ENCODE assay signal across 11 cellular contexts in genomic region chr2:113181491-113182051, GRCh38. TPM values are rescaled to one million over a fixed set of nuclear protein-coding genes. Genes with fewer than 3 reads are reported as not detected.
DNase-seq lines count a peak whose midpoint lies in the region; ATAC-seq, FAIRE-seq and TF ChIP-seq lines count a peak whose summit lies in the region.
"Had no signal": no experiment of that assay in that cellular context is flagged by ENCODE, and none has a peak within 500 bp of the region (broad histone marks: within the 10 kb centered on the region; RNA-seq: fewer than 3 reads in every experiment).

No MANE protein-coding gene starts in this region.

- peak; percentile 77 for ATAC-seq in K562
- ATAC-seq in natural killer cell treated with Interleukin-12 subunit alpha and Interleukin-12 subunit beta and Interleukin-15 and Interleukin-18, amount 100 ng/mL, for 72 hours: no peak
- no peak for ATAC-seq in GM19023 (IDR thresholded peaks at IDR 0.05; ENCODE audit: unreplicated experiment)
- ATAC-seq in GM19324 (IDR thresholded peaks at IDR 0.05; ENCODE audit: low FRiP score, unreplicated experiment): no peak
- no peak for ATAC-seq in left ventricle myocardium superior

- no peak for TF ChIP-seq EP300 in K562 (IDR thresholded peaks at IDR 0.05; ENCODE audit: low read length)

- POLR2A ChIA-PET in CD4-positive, alpha-beta memory T cell (lab: Charles Lee; ENCODE audit: partially characterized antibody): interaction anchor here (1.1 to 4.4 kb wide), 8 partner anchors 9 to 44 kb away, joined by 4 to 47 read pairs (median 6); partner anchors contain the start of gene PSD4
- POLR2A ChIA-PET in K562 (lab: Yijun Ruan, JAX): interaction anchor here (0.6 to 0.8 kb wide), 3 partner anchors 10 to 16 kb away, joined by 3 to 4 read pairs (median 3); no protein-coding TSS in a partner anchor

- peak overlapping the region in 1 of 2 donors; percentile 7 for H3K4me3 ChIP-seq in CD4-positive, alpha-beta memory T cell (ENCODE audit: low read length in 2 of 2)
- peak overlapping the region; percentile 15; the same call in 1 of the 2 replicates for H3K4me3 ChIP-seq in Jurkat, Clone E6-1 (ENCODE audit: low read length)
- H3K4me3 ChIP-seq in K562: no peak overlapping the region

- 58% methylated on average over 4 of the region's 4 CpGs for WGBS in K562 (ENCODE audit: insufficient coverage, low coverage, missing lambda C conversion rate)

- no peaks in the 10 kb centered on the region for H3K9me3 ChIP-seq in CD4-positive, alpha-beta memory T cell (ENCODE audit: control insufficient read depth in 1 of 2, low read length in 2 of 2)
- no peaks in the 10 kb centered on the region for H3K9me3 ChIP-seq in K562 (replicated peaks; ENCODE audit: control insufficient read depth, insufficient read depth, low read depth, low read length)

- H3K9me3 Mint-ChIP-seq in CD4-positive, alpha-beta memory T cell: no peaks in the 10 kb centered on the region
- H3K9me3 Mint-ChIP-seq in natural killer cell treated with Interleukin-12 subunit alpha and Interleukin-12 subunit beta and Interleukin-15 and Interleukin-18, amount 100 ng/mL, for 72 hours: no peaks in the 10 kb centered on the region

- no peak for FAIRE-seq in K562 (lab: Jason Lieb, UNC)

- CTCF ChIA-PET in CD4-positive, alpha-beta memory T cell (lab: Charles Lee; ENCODE audit: partially characterized antibody): interaction anchor here (0.9 to 15.5 kb wide), 9 partner anchors 9 to 189 kb away, joined by 3 to 236 read pairs (median 4); no protein-coding TSS in a partner anchor
- CTCF ChIA-PET in K562 (lab: Yijun Ruan, JAX; ENCODE audit: low intra/inter-chr PET ratio): no interaction called here

- peak overlapping the region; percentile 70 to 94 (median 91) for H3K27ac Mint-ChIP-seq in CD4-positive, alpha-beta memory T cell
- H3K27ac Mint-ChIP-seq in natural killer cell treated with Interleukin-12 subunit alpha and Interleukin-12 subunit beta and Interleukin-15 and Interleukin-18, amount 100 ng/mL, for 72 hours: peak overlapping the region; percentile 75 to 84

- TF ChIP-seq CTCF in K562 (IDR thresholded peaks at IDR 0.05 in 2 of 3, conservative IDR thresholded peaks at IDR 0.05 in 1 of 3; ENCODE audit: insufficient read depth in 2 of 3, low read depth in 1 of 3, low read length in 3 of 3): no peak

- no peak for TF ChIP-seq RAD21 in K562 (CRISPR knock-in tag; conservative IDR thresholded peaks at IDR 0.05 in 1 of 2, IDR thresholded peaks at IDR 0.05 in 1 of 2)

- H3K27me3 Mint-ChIP-seq in CD4-positive, alpha-beta memory T cell: no peaks in the 10 kb centered on the region
- no peaks in the 10 kb centered on the region for H3K27me3 Mint-ChIP-seq in natural killer cell treated with Interleukin-12 subunit alpha and Interleukin-12 subunit beta and Interleukin-15 and Interleukin-18, amount 100 ng/mL, for 72 hours

- no peaks in the 10 kb centered on the region; the same call in 2 of the 3 replicates for H3K79me2 ChIP-seq in K562 (ENCODE audit: control insufficient read depth, insufficient read depth, low read length)

- peak overlapping the region; percentile 5; the same call in 1 of the 2 replicates for H3K4me2 ChIP-seq in K562 (ENCODE audit: insufficient read depth, low read length)

- H3K4me1 Mint-ChIP-seq in CD4-positive, alpha-beta memory T cell: peaks cover 69 to 99% (median 90%) of the 10 kb centered on the region in 4 donors
- H3K4me1 Mint-ChIP-seq in natural killer cell treated with Interleukin-12 subunit alpha and Interleukin-12 subunit beta and Interleukin-15 and Interleukin-18, amount 100 ng/mL, for 72 hours (ENCODE audit: low read depth in 2 of 2): peaks cover 74 to 82% of the 10 kb centered on the region in 2 donors

- peak overlapping the region in 1 of 2 experiments; percentile 83; a peak in 2 of 4 replicates for H3K9ac ChIP-seq in K562 (ENCODE audit: insufficient read depth in 1 of 2, low read depth in 2 of 2, low read length in 2 of 2)

- H3K4me1 ChIP-seq in CD4-positive, alpha-beta memory T cell (ENCODE audit: insufficient read depth, low read length): peaks cover 100% of the 10 kb centered on the region
- peaks cover 20 to 31% of the 10 kb centered on the region in 2 experiments; a peak in 4 of 5 replicates for H3K4me1 ChIP-seq in K562 (replicated peaks in 1 of 2; ENCODE audit: control insufficient read depth in 2 of 2, insufficient read depth in 2 of 2, low read length in 2 of 2)

- H3K27ac ChIP-seq in CD4-positive, alpha-beta memory T cell (ENCODE audit: low read depth, low read length): peak overlapping the region; percentile 27
- no peak overlapping the region for H3K27ac ChIP-seq in K562 (ENCODE audit: extremely low read depth, low read depth, low read length)

- TF ChIP-seq POLR2A in K562 (conservative IDR thresholded peaks at IDR 0.05): no peak

- H3K36me3 ChIP-seq in CD4-positive, alpha-beta memory T cell (ENCODE audit: insufficient read depth, low read length): peaks cover 46% of the 10 kb centered on the region
- peaks cover 60% of the 10 kb centered on the region; the same call in 2 of the 3 replicates for H3K36me3 ChIP-seq in K562 (ENCODE audit: control insufficient read depth, insufficient read depth, low read length)

- intact Hi-C loops in CD4-positive, alpha-beta memory T cell (cut with micrococcal nuclease): loop anchor here (2.0 kb wide), 1 partner anchor 17 kb away; no protein-coding TSS in a partner anchor
- intact Hi-C loops in K562 (cut with micrococcal nuclease): no loop called here
- intact Hi-C loops in left ventricle myocardium superior (cut with micrococcal nuclease): no loop called here

- no TSS peak for BruUV-seq in K562 (replicated peaks; lab: Mats Ljungman, UMichigan)

- in situ Hi-C loops in K562 (cut with MboI): no loop called here

- peaks cover 45 to 71% of the 10 kb centered on the region in 2 donors for H3K36me3 Mint-ChIP-seq in CD4-positive, alpha-beta memory T cell
- H3K36me3 Mint-ChIP-seq in natural killer cell treated with Interleukin-12 subunit alpha and Interleukin-12 subunit beta and Interleukin-15 and Interleukin-18, amount 100 ng/mL, for 72 hours: peaks cover 14% of the 10 kb centered on the region

- peak in 3 of 5 donors; percentile 27 to 36 (median 29) for DNase-seq in CD4-positive, alpha-beta memory T cell
- peak; percentile 72 for DNase-seq in Jurkat, Clone E6-1 (ENCODE audit: low read depth, low spot score)
- DNase-seq in K562 (ENCODE audit: extremely low read depth in 1 of 4, low spot score in 3 of 4) (peak in 3 of 4 experiments; percentile 46 to 57 (median 52)), NCI-H2196 (lab: John Stamatoyannopoulos, UW; ENCODE audit: unreplicated experiment) (no peak), left ventricle myocardium superior (no peak)
- DNase-seq in natural killer cell treated with Interleukin-12 subunit alpha and Interleukin-12 subunit beta and Interleukin-15 and Interleukin-18, amount 100 ng/mL, for 72 hours (ENCODE audit: low spot score): no peak
- DNase-seq: activated CD8-positive, alpha-beta memory T cell treated with anti-CD3 and anti-CD28 coated beads for 24 hours; EL; NCI-H226 had no signal

- peak overlapping the region; percentile 39 to 93 (median 70) for H3K4me3 Mint-ChIP-seq in CD4-positive, alpha-beta memory T cell
- H3K4me3 Mint-ChIP-seq in natural killer cell treated with Interleukin-12 subunit alpha and Interleukin-12 subunit beta and Interleukin-15 and Interleukin-18, amount 100 ng/mL, for 72 hours: peak overlapping the region; percentile 90

- no peak overlapping the region for H2AFZ ChIP-seq in K562 (ENCODE audit: low read depth, low read length)

- H4K20me1 ChIP-seq in K562 (replicated peaks; ENCODE audit: control insufficient read depth, insufficient read depth, low read length): peaks cover 13% of the 10 kb centered on the region

- H3K9me1 ChIP-seq in K562 (ENCODE audit: control insufficient read depth, insufficient read depth, low read length): peaks cover 10% of the 10 kb centered on the region

- no peaks in the 10 kb centered on the region for H3K27me3 ChIP-seq in CD4-positive, alpha-beta memory T cell (ENCODE audit: insufficient read depth, low read length)
- H3K27me3 ChIP-seq in K562 (ENCODE audit: control insufficient read depth in 2 of 2, insufficient read depth in 2 of 2, low read length in 2 of 2): no peaks in the 10 kb centered on the region

RNA-seq across cellular contexts. Expression of gene PSD4, which starts 7.8 kb away (rescaled TPM):
- total RNA-seq in CD4-positive, alpha-beta memory T cell: 100 to 1,000 TPM in 1 of 2 experiments, 10 to 100 TPM in 1; 100.0 to 101 TPM
- 10 to 100 TPM; 11.9 to 32.8 TPM for polyA plus RNA-seq in CD4-positive, alpha-beta memory T cell
- 69.3 TPM for polyA plus RNA-seq in Jurkat, Clone E6-1 (2012; ENCODE audit: insufficient read depth, insufficient read length)
- total RNA-seq in K562 (2011; cell fraction: chromatin; rRNA removed; ENCODE audit: low replicate concordance): 52.4 and 98.0 TPM in 2 replicates
- total RNA-seq in K562 (2011; cell fraction: nucleolus; rRNA removed): 58.9 and 60.3 TPM in 2 replicates
- total RNA-seq in K562 (2011; cell fraction: nucleoplasm; rRNA removed): 44.1 and 62.2 TPM in 2 replicates
- total RNA-seq in K562 (2014; rRNA removed) (41.0 and 47.0 TPM in 2 replicates), K562 (2014; rRNA removed; fragmentation: Illumina TruSeq; extraction: Trizol) (13.0 and 14.8 TPM in 2 replicates), K562 (2015; rRNA removed; fragmentation: Illumina TruSeq; extraction: Trizol) (20.8 and 21.7 TPM in 2 replicates), K562 (2021) (48.3 and 54.0 TPM in 2 replicates), left ventricle myocardium superior (2.9 TPM)
- polyA plus RNA-seq in K562 (2011; rRNA removed) (11.0 and 14.5 TPM in 2 replicates), K562 (2014; fragmentation: Illumina TruSeq; extraction: Trizol) (28.4 and 32.1 TPM in 2 replicates), K562 (2014; fragmentation: Nextera tagmentation; extraction: Ambion mirVana) (under 1 TPM; 0.46 to 0.52 TPM), K562 (2014; rRNA removed) (27.4 and 30.3 TPM in 2 replicates)
- 8.8 and 13.1 TPM in 2 replicates for polyA plus RNA-seq in K562 (2011; cell fraction: cytosol; rRNA removed)
- 63.6 and 113 TPM in 2 replicates for polyA plus RNA-seq in K562 (2011; cell fraction: nucleus; rRNA removed)
- 23.7 and 33.6 TPM in 2 replicates for polyA plus RNA-seq in K562 (2012)
- 12.7 and 15.8 TPM in 2 replicates for polyA minus RNA-seq in K562 (2011; rRNA and poly(A)+ RNA removed)
- 12.8 and 14.9 TPM in 2 replicates for polyA minus RNA-seq in K562 (2011; cell fraction: cytosol; rRNA and poly(A)+ RNA removed)
- polyA minus RNA-seq in K562 (2011; cell fraction: nucleus; rRNA and poly(A)+ RNA removed): 35.9 and 36.1 TPM in 2 replicates
- total RNA-seq in natural killer cell treated with Interleukin-12 subunit alpha and Interleukin-12 subunit beta and Interleukin-15 and Interleukin-18, amount 100 ng/mL, for 72 hours: 100 to 1,000 TPM; 299 to 305 TPM

RNA-seq across cellular contexts. Expression of gene IL1RN, which starts 54.2 kb away (rescaled TPM):
- total RNA-seq in CD4-positive, alpha-beta memory T cell: 1 to 10 TPM; 2.4 TPM
- not detected for polyA plus RNA-seq in CD4-positive, alpha-beta memory T cell
- polyA plus RNA-seq in Jurkat, Clone E6-1 (2012; ENCODE audit: insufficient read depth, insufficient read length): not detected
- not detected in 2 replicates for total RNA-seq in K562 (2011; cell fraction: chromatin; rRNA removed; ENCODE audit: low replicate concordance)
- total RNA-seq in K562 (2011; cell fraction: nucleolus; rRNA removed): not detected in 2 replicates
- not detected in 2 replicates for total RNA-seq in K562 (2011; cell fraction: nucleoplasm; rRNA removed)
- total RNA-seq in K562 (2014; rRNA removed) (not detected in 2 replicates), K562 (2014; rRNA removed; fragmentation: Illumina TruSeq; extraction: Trizol) (not detected in 2 replicates), K562 (2015; rRNA removed; fragmentation: Illumina TruSeq; extraction: Trizol) (not detected in 2 replicates), K562 (2021) (not detected in 2 replicates), left ventricle myocardium superior (0.57 TPM)
- polyA plus RNA-seq in K562 (2011; rRNA removed) (0.13 TPM in 1 of 2 replicates, not detected in the other), K562 (2014; fragmentation: Illumina TruSeq; extraction: Trizol) (not detected in 2 replicates), K562 (2014; fragmentation: Nextera tagmentation; extraction: Ambion mirVana) (not detected), K562 (2014; rRNA removed) (not detected in 2 replicates)
- 0.12 TPM in 1 of 2 replicates, not detected in the other for polyA plus RNA-seq in K562 (2011; cell fraction: cytosol; rRNA removed)
- polyA plus RNA-seq in K562 (2011; cell fraction: nucleus; rRNA removed): not detected in 2 replicates
- 0.13 and 0.26 TPM in 2 replicates for polyA plus RNA-seq in K562 (2012)
- polyA minus RNA-seq in K562 (2011; rRNA and poly(A)+ RNA removed): not detected in 2 replicates
- not detected in 2 replicates for polyA minus RNA-seq in K562 (2011; cell fraction: cytosol; rRNA and poly(A)+ RNA removed)
- polyA minus RNA-seq in K562 (2011; cell fraction: nucleus; rRNA and poly(A)+ RNA removed): not detected in 2 replicates
- total RNA-seq in natural killer cell treated with Interleukin-12 subunit alpha and Interleukin-12 subunit beta and Interleukin-15 and Interleukin-18, amount 100 ng/mL, for 72 hours: 1 to 10 TPM; 3.3 to 3.7 TPM

Comparison
In these comparisons a context has a peak if more than half of its experiments do, and no peak if none do; other contexts are left out.
1. DNase-seq: peak in CD4-positive, alpha-beta memory T cell (3 of 5), Jurkat, Clone E6-1 (single experiment) and K562 (3 of 4); none in natural killer cell treated with Interleukin-12 subunit alpha and Interleukin-12 subunit beta and Interleukin-15 and Interleukin-18, amount 100 ng/mL, for 72 hours (single experiment), NCI-H2196 (single experiment) and left ventricle myocardium superior (single experiment).